16 cellular contexts compared by ENCODE assay signal in genomic region chr1:198730952-198731351, GRCh38.
"Had no signal": no experiment of that assay in that cellular context is flagged by ENCODE, and none has a peak within 500 bp of the region (broad histone marks: within the 10 kb centered on the region; RNA-seq: fewer than 3 reads in every experiment).

No MANE protein-coding gene starts in this region.

- H3K27ac ChIP-seq: adrenal gland, breast epithelium, esophagus muscularis mucosa, neutrophil, parathyroid adenoma, SJSA1 had no signal

- H3K9me3 ChIP-seq: adrenal gland, breast epithelium, esophagus muscularis mucosa, mucosa of descending colon, neutrophil, SJSA1 had no signal

- H3K4me3 ChIP-seq: adrenal gland, breast epithelium, esophagus muscularis mucosa, mucosa of descending colon, SJSA1 had no signal

- DNase-seq: activated CD4-positive, alpha-beta T cell treated with anti-CD3 and anti-CD28 coated beads, Interleukin-2, amount 10 ng/mL, durations not matched to agents 24 days and 14 days; activated CD8-positive, alpha-beta memory T cell treated with anti-CD3 and anti-CD28 coated beads, Interleukin-2, amount 50 U/mL, for 48 hours; activated naive CD4-positive, alpha-beta T cell treated with anti-CD3 and anti-CD28 coated beads for 36 hours; adrenal gland; effector CD8-positive, alpha-beta T cell; mesenchymal stem cell; mucosa of descending colon; naive B cell; stimulated activated CD4-positive, alpha-beta T cell treated with anti-CD3 and anti-CD28 coated beads, Interleukin-4, amount 100 ng/mL, for 4 hours; stimulated activated naive CD4-positive, alpha-beta T cell had no signal

- H3K4me3 Mint-ChIP-seq: activated CD4-positive, alpha-beta T cell treated with anti-CD3 and anti-CD28 coated beads, Interleukin-2, amount 10 ng/mL, durations not matched to agents 24 days and 14 days; activated naive CD4-positive, alpha-beta T cell treated with anti-CD3 and anti-CD28 coated beads for 36 hours; naive B cell had no signal

- ATAC-seq: mucosa of descending colon, sciatic nerve had no signal

- H3K9me3 Mint-ChIP-seq: naive B cell had no signal

- H3K27me3 Mint-ChIP-seq: activated CD4-positive, alpha-beta T cell treated with anti-CD3 and anti-CD28 coated beads, Interleukin-2, amount 10 ng/mL, durations not matched to agents 24 days and 14 days; naive B cell had no signal

- H3K4me1 ChIP-seq: adrenal gland, breast epithelium, esophagus muscularis mucosa, parathyroid adenoma, SJSA1 had no signal
